ENCODE assay signal across 12 cellular contexts in the genomic region with DNA sequence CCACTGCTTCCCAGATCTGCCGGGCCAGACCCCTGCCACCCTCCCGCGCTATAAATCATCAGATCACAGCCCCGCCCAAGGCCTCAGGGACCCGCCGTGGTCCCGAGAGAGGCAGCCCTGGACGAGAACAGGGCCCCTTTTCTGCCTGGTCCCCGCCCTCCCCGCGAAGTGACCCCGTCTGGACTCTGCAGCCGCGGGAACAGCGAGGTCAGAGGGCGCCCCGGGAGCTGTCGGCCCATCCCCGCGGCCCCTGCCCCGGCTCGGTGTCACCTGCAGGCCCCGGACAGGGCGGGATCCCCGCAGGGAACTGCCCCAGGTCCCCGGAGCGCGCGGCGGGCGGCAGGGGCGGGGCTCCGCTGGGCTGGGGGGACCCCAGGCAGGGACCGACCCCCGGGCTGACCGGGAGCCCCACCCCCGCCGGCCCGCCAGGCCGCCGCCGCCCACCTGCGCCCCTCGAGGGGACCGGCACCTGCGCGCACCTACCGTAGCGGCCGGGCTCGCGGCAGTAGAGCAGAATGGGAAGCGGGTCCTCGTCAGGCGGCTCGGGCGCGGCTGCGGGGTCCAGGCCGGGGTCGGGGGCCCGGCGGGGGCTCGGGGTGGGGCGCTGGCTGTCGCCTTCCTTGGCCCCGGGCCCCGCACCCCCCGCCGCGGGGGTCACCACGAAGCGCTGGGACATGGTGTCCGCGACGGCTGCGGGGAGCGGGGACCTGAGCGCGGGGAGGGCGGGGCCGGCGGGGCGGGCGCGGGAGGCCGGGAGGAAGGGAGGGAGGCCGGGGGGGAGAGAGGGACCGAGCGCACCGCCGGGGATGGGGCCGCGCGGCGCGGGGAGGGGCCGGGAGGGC. TPM values are rescaled to one million over a fixed set of nuclear protein-coding genes. Genes with fewer than 3 reads are reported as not detected.
A peak's percentile ranks its signal among the peaks of the same experiment; 100 is the strongest.
DNase-seq lines count a peak whose midpoint lies in the region; ATAC-seq, FAIRE-seq and TF ChIP-seq lines count a peak whose summit lies in the region.
"Had no signal": no experiment of that assay in that cellular context is flagged by ENCODE, and none has a peak within 500 bp of the region (broad histone marks: within the 10 kb centered on the region; RNA-seq: fewer than 3 reads in every experiment).

No MANE protein-coding gene starts in this region.

- no peak overlapping the region for H4K5ac ChIP-seq in mesendoderm (ENCODE audit: low read length)

- H2AK5ac ChIP-seq in mesendoderm (ENCODE audit: low read length) = no peak overlapping the region

- peak overlapping the region; percentile 42 for H3K56ac ChIP-seq in mesendoderm (ENCODE audit: low read length)

- peaks cover 8% of the 10 kb centered on the region; the same call in 1 of the 3 replicates for H3K4me1 ChIP-seq in A549
- no peaks in the 10 kb centered on the region for H3K4me1 ChIP-seq in Caco-2
- H3K4me1 ChIP-seq in mesendoderm (ENCODE audit: control insufficient read depth, low read depth, low read length) = no peaks in the 10 kb centered on the region

- H4K8ac ChIP-seq in mesendoderm (ENCODE audit: low read depth, low read length) = no peak overlapping the region

- POLR2A ChIA-PET in A549 (lab: Yijun Ruan, JAX) (no interaction called here), Caco-2 (lab: Charles Lee) (no interaction called here)

- FAIRE-seq in A549 (lab: Jason Lieb, UNC) = no peak

- H3K36me3 ChIP-seq in Caco-2 (ENCODE audit: control insufficient read depth, insufficient read depth, low read length) = no peaks in the 10 kb centered on the region
- no peaks in the 10 kb centered on the region for H3K36me3 ChIP-seq in mesendoderm (ENCODE audit: control insufficient read depth, insufficient read depth, low read length)

- no peak; a peak in 1 of 6 replicates for ATAC-seq in A549
- ATAC-seq in effector memory CD8-positive, alpha-beta T cell (replicated peaks) = peak; percentile 6
- ATAC-seq in HG02870 (IDR thresholded peaks at IDR 0.05; ENCODE audit: unreplicated experiment) = no peak
- no peak for ATAC-seq in HG03175 (IDR thresholded peaks at IDR 0.05; ENCODE audit: unreplicated experiment)

- H3K36me3 Mint-ChIP-seq in Caco-2 (ENCODE audit: insufficient read depth, unreplicated experiment) = no peaks in the 10 kb centered on the region
- H3K36me3 Mint-ChIP-seq in effector memory CD8-positive, alpha-beta T cell (ENCODE audit: insufficient read depth) = no peaks in the 10 kb centered on the region
- H3K36me3 Mint-ChIP-seq: activated naive CD8-positive, alpha-beta T cell had no signal

- no peaks in the 10 kb centered on the region for H3K79me2 ChIP-seq in mesendoderm (ENCODE audit: control insufficient read depth, insufficient read depth, low read length)

- WGBS in A549 (ENCODE audit: missing lambda C conversion rate) = 29% methylated on average over 1 of the region's 98 CpGs
- no CpG with 5 or more reads among the region's 98 CpGs for WGBS in mesendoderm (ENCODE audit: extremely low coverage, insufficient coverage, low lambda C conversion rate)

- TF ChIP-seq CTCF in A549 (IDR thresholded peaks at IDR 0.05) (no peak), Caco-2 (IDR thresholded peaks at IDR 0.05; ENCODE audit: insufficient read depth in 1 of 2, low read depth in 1 of 2, low read length in 1 of 2, severe bottlenecking in 1 of 2, unreplicated experiment in 1 of 2) (no peak)

- intact Hi-C loops in Caco-2 (cut with micrococcal nuclease; ENCODE audit: unreplicated experiment) = no loop called here

- H3K23ac ChIP-seq in mesendoderm (ENCODE audit: low read length) = no peak overlapping the region

- H3K79me1 ChIP-seq in mesendoderm (ENCODE audit: low read length) = no peaks in the 10 kb centered on the region

- TF ChIP-seq EP300 in A549 (IDR thresholded peaks at IDR 0.05) = no peak

- no peak for DNase-seq in A549 (ENCODE audit: low read depth in 1 of 2, low spot score in 1 of 2)
- peak in 1 of 2 experiments; percentile 40 for DNase-seq in Caco-2
- DNase-seq in effector memory CD8-positive, alpha-beta T cell = no peak
- DNase-seq in mesendoderm = no peak
- DNase-seq in activated naive CD4-positive, alpha-beta T cell (lab: John Stamatoyannopoulos, UW) = no peak
- DNase-seq in SW 1271 (lab: John Stamatoyannopoulos, UW) = no peak
- DNase-seq: GM23248, NCI-H1436 treated with DMSO at 0.1 percent for 48 hours had no signal

- H3K4me2 ChIP-seq in A549 (peak overlapping the region; percentile 77), mesendoderm (ENCODE audit: low read length) (no peak overlapping the region)

- no peak overlapping the region for H3K18ac ChIP-seq in mesendoderm (ENCODE audit: low read length)

- H3K4ac ChIP-seq in mesendoderm (ENCODE audit: low read depth, low read length) = no peak overlapping the region

- CTCF ChIA-PET in A549 (lab: Yijun Ruan, JAX) = interaction anchor here (1.7 to 7.4 kb wide), 3 partner anchors 12 to 19 kb away, joined by 10 to 55 read pairs (median 17); no protein-coding TSS in a partner anchor
- CTCF ChIA-PET in Caco-2 (lab: Charles Lee) = no interaction called here

- peak overlapping the region; percentile 15 for H3K4me3 Mint-ChIP-seq in Caco-2 (ENCODE audit: unreplicated experiment)
- peak overlapping the region in 1 of 2 donors; percentile 48 for H3K4me3 Mint-ChIP-seq in effector memory CD8-positive, alpha-beta T cell

- no peak overlapping the region for H3K9ac ChIP-seq in mesendoderm (ENCODE audit: low read length)
- H3K9ac ChIP-seq: GM23248 had no signal

- no peak overlapping the region for H2BK5ac ChIP-seq in mesendoderm (ENCODE audit: low read length)

- no peak overlapping the region for H3K27ac Mint-ChIP-seq in Caco-2 (ENCODE audit: unreplicated experiment)
- no peak overlapping the region for H3K27ac Mint-ChIP-seq in effector memory CD8-positive, alpha-beta T cell
- H3K27ac Mint-ChIP-seq: activated naive CD8-positive, alpha-beta T cell had no signal

- H3K27me3 Mint-ChIP-seq in Caco-2 (ENCODE audit: insufficient read depth, unreplicated experiment) = peaks cover 9% of the 10 kb centered on the region
- H3K27me3 Mint-ChIP-seq in effector memory CD8-positive, alpha-beta T cell = peaks cover 45 to 64% of the 10 kb centered on the region in 2 donors

- H3K27ac ChIP-seq in A549 (peak overlapping the region in 1 of 2 experiments; percentile 63; a peak in 3 of 6 replicates), mesendoderm (ENCODE audit: low read depth, low read length) (no peak overlapping the region)
- H3K27ac ChIP-seq: GM23248 had no signal

- H3K9me3 Mint-ChIP-seq in Caco-2 (ENCODE audit: unreplicated experiment) = peaks cover 11% of the 10 kb centered on the region
- peaks cover 7 to 10% of the 10 kb centered on the region in 2 donors for H3K9me3 Mint-ChIP-seq in effector memory CD8-positive, alpha-beta T cell

- H2BK15ac ChIP-seq in mesendoderm (replicated peaks; ENCODE audit: low read depth) = no peak overlapping the region

- no peak for TF ChIP-seq POLR2A in A549 (IDR thresholded peaks at IDR 0.05; ENCODE audit: low read length)

- H3K9me3 ChIP-seq in A549 (no peaks in the 10 kb centered on the region), Caco-2 (0 out of 2 replicates have a peak, but pooled peaks cover 4% of the 10 kb centered on the region)

- H3K4me1 Mint-ChIP-seq in Caco-2 (ENCODE audit: low read depth, unreplicated experiment) = no peaks in the 10 kb centered on the region
- H3K4me1 Mint-ChIP-seq in effector memory CD8-positive, alpha-beta T cell (ENCODE audit: low read depth in 2 of 2) = peaks cover 17 to 26% of the 10 kb centered on the region in 2 donors

- TF ChIP-seq RAD21 in A549 (conservative IDR thresholded peaks at IDR 0.05 in 1 of 2, IDR thresholded peaks at IDR 0.05 in 1 of 2) = no peak

- H3K4me3 ChIP-seq in A549 (peak overlapping the region; percentile 42), Caco-2 (ENCODE audit: low read depth, low read length) (peak overlapping the region; percentile 25), mesendoderm (ENCODE audit: low read length) (no peak overlapping the region)
- H3K4me3 ChIP-seq: GM23248 had no signal

- H2BK120ac ChIP-seq in mesendoderm (ENCODE audit: low read depth, low read length) = no peak overlapping the region

- H3K27me3 ChIP-seq in Caco-2 (replicated peaks; ENCODE audit: control insufficient read depth, insufficient read depth, low read length) (no peaks in the 10 kb centered on the region; the same call in 1 of the 2 replicates), mesendoderm (ENCODE audit: insufficient read depth, low read length, poor library complexity) (peaks cover 8% of the 10 kb centered on the region)

- no TSS peak for BruUV-seq in Caco-2 (replicated peaks; lab: Mats Ljungman, UMichigan)

TF ChIP-seq in A549, 52 proteins besides CTCF, POLR2A, EP300 and RAD21 (continues in another document):
- TF ChIP-seq, protein P1, sequence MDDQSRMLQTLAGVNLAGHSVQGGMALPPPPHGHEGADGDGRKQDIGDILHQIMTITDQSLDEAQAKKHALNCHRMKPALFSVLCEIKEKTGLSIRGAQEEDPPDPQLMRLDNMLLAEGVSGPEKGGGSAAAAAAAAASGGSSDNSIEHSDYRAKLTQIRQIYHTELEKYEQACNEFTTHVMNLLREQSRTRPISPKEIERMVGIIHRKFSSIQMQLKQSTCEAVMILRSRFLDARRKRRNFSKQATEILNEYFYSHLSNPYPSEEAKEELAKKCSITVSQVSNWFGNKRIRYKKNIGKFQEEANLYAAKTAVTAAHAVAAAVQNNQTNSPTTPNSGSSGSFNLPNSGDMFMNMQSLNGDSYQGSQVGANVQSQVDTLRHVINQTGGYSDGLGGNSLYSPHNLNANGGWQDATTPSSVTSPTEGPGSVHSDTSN (IDR thresholded peaks at IDR 0.05) = no peak
- no peak for TF ChIP-seq CEBPB (IDR thresholded peaks at IDR 0.05)

RNA-seq across cellular contexts. Expression of a gene that starts 43.5 kb away (rescaled TPM):
- polyA plus RNA-seq in A549 (2011; rRNA removed) = 11.2 and 12.3 TPM in 2 replicates
- polyA plus RNA-seq in A549 (2012; cell fraction: cytosol; rRNA removed) = 15.3 and 19.8 TPM in 2 replicates
- polyA plus RNA-seq in A549 (2012; cell fraction: nucleus; rRNA removed) = 79.7 and 103 TPM in 2 replicates
- 18.1 to 22.5 TPM (median 19.5 TPM) in 3 replicates for polyA plus RNA-seq in A549 (2017; fragmentation: RNase III; extraction: RNeasy Plus Mini Kit Qiagen cat#74134 plus additional on column Dnase treatment)
- 11.0 and 22.1 TPM in 2 replicates for polyA minus RNA-seq in A549 (2011; rRNA and poly(A)+ RNA removed)
- total RNA-seq in Caco-2 (2022) = 41.7 and 42.0 TPM in 2 replicates
- 8.6 TPM for polyA plus RNA-seq in mesendoderm (2013, experiment 1 of 2)
- polyA plus RNA-seq in mesendoderm (2013, experiment 2 of 2) = 8.4 TPM

RNA-seq across cellular contexts. Expression of a gene that starts 46.0 kb away (rescaled TPM):
- polyA plus RNA-seq in A549 (2011; rRNA removed) (not detected in 2 replicates), A549 (2017; fragmentation: RNase III; extraction: RNeasy Plus Mini Kit Qiagen cat#74134 plus additional on column Dnase treatment) (0.01 to 0.03 TPM in 2 of 3 replicates, not detected in the other)
- 0.01 and 0.03 TPM in 2 replicates for polyA plus RNA-seq in A549 (2012; cell fraction: cytosol; rRNA removed)
- polyA plus RNA-seq in A549 (2012; cell fraction: nucleus; rRNA removed) = 0.02 and 0.10 TPM in 2 replicates
- not detected in 2 replicates for polyA minus RNA-seq in A549 (2011; rRNA and poly(A)+ RNA removed)
- 0.29 and 0.32 TPM in 2 replicates for total RNA-seq in Caco-2 (2022)
- not detected for polyA plus RNA-seq in mesendoderm (2013, experiment 1 of 2)
- not detected for polyA plus RNA-seq in mesendoderm (2013, experiment 2 of 2)
- total RNA-seq: GM23248, omental fat pad had no signal
- polyA plus RNA-seq: GM23248 had no signal
